8 cellular contexts compared by ENCODE assay signal in genomic region chr11:62645934-62646824, GRCh38. TPM values are rescaled to one million over a fixed set of nuclear protein-coding genes. Genes with fewer than 3 reads are reported as not detected.
DNase-seq lines count a peak whose midpoint lies in the region; ATAC-seq and TF ChIP-seq lines count a peak whose summit lies in the region.

Gene GANAB (minus strand): TSS chr11:62646613. CDS start chr11:62646599, 14 bp downstream.

- H3K36me3 Mint-ChIP-seq in WTC11: peaks cover 36% of the 10 kb centered on the region
- H3K36me3 Mint-ChIP-seq in immature natural killer cell: no peaks in the 10 kb centered on the region

- ATAC-seq in GM18907 (IDR thresholded peaks at IDR 0.05; ENCODE audit: unreplicated experiment) (peak; percentile 87), HG03175 (IDR thresholded peaks at IDR 0.05; ENCODE audit: unreplicated experiment) (peak; percentile 97), WTC11 (peak; percentile 98)

- DNase-seq in ACHN (peak; percentile 95), NCI-H226 (peak; percentile 98), WTC11 (ENCODE audit: low spot score) (peak; percentile 99), cardiac fibroblast (ENCODE audit: low read depth in 2 of 2) (peak; percentile 98), immature natural killer cell (peak; percentile 96 to 97 (median 97)), smooth muscle cell of the brain vasculature (ENCODE audit: low read depth, low spot score) (peak; percentile 93)

- POLR2A ChIA-PET in WTC11 (lab: Charles Lee): interaction anchor here (0.6 to 6.3 kb wide), 9 partner anchors 19 to 270 kb away, joined by 3 to 42 read pairs (median 5); partner anchors contain the start of genes B3GAT3, C11orf98, CSKMT and EEF1G

- CTCF ChIA-PET in WTC11 (lab: Charles Lee): interaction anchor here (0.6 to 2.2 kb wide), 11 partner anchors 9 to 222 kb away, joined by 3 to 7 read pairs (median 3); partner anchors contain the start of genes BSCL2, C11orf98, CSKMT and GNG3

- H3K27me3 Mint-ChIP-seq in WTC11 (ENCODE audit: low read depth): no peaks in the 10 kb centered on the region
- H3K27me3 Mint-ChIP-seq in immature natural killer cell (ENCODE audit: low read depth in 3 of 3): peaks cover 0 to 7% (median 0%) of the 10 kb centered on the region in 3 donors

- TF ChIP-seq CTCF in WTC11 (IDR thresholded peaks at IDR 0.05) (no peak), cardiac fibroblast (IDR thresholded peaks at IDR 0.05; ENCODE audit: low read depth, low read length) (no peak)

- H3K4me3 Mint-ChIP-seq in WTC11 (peak within 1 kb of the TSS; percentile 99), immature natural killer cell (peak within 1 kb of the TSS; percentile 91 to 99 (median 96))

- H3K4me1 Mint-ChIP-seq in WTC11 (peaks cover 10% of the 10 kb centered on the region), immature natural killer cell (peaks cover 35% of the 10 kb centered on the region in 2 donors)

- peak within 1 kb of the TSS; percentile 96 for H3K27ac Mint-ChIP-seq in WTC11
- peak within 1 kb of the TSS; percentile 95 to 99 (median 98) for H3K27ac Mint-ChIP-seq in immature natural killer cell

- H3K9me3 Mint-ChIP-seq in WTC11: no peaks in the 10 kb centered on the region
- no peaks in the 10 kb centered on the region for H3K9me3 Mint-ChIP-seq in immature natural killer cell

- in situ Hi-C loops in ACHN (cut with HindIII; ENCODE audit: low pct_ligation_motif_present, low pct_unique_long_range_greater_than_20kb, low sequenced_read_pairs): no loop called here

- H3K4me3 ChIP-seq in cardiac fibroblast (replicated peaks in 1 of 2; ENCODE audit: low read depth in 2 of 2, low read length in 2 of 2): peak within 1 kb of the TSS; percentile 83 to 86

TF ChIP-seq in WTC11, 78 proteins besides CTCF, POLR2A, EP300 and RAD21 (continues in another document):
- TF ChIP-seq, protein P1, sequence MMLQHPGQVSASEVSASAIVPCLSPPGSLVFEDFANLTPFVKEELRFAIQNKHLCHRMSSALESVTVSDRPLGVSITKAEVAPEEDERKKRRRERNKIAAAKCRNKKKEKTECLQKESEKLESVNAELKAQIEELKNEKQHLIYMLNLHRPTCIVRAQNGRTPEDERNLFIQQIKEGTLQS (CRISPR knock-in tag; conservative IDR thresholded peaks at IDR 0.05): no peak
- TF ChIP-seq ZNF416 (CRISPR knock-in tag; IDR thresholded peaks at IDR 0.05) (0 out of 2 replicates have a peak, but pooled peaks have one; percentile 74), ZNF121 (CRISPR knock-in tag; IDR thresholded peaks at IDR 0.05) (no peak), KAT7 (CRISPR knock-in tag; IDR thresholded peaks at IDR 0.05; ENCODE audit: borderline replicate concordance) (peak; percentile 61; the same call in 1 of the 2 replicates), TEAD1 (CRISPR knock-in tag; IDR thresholded peaks at IDR 0.05) (peak; percentile 87), MAX (CRISPR knock-in tag; IDR thresholded peaks at IDR 0.05) (no peak), CREB1 (CRISPR knock-in tag; IDR thresholded peaks at IDR 0.05) (no peak), MYBL2 (CRISPR knock-in tag; IDR thresholded peaks at IDR 0.05) (peak; percentile 41; the same call in 1 of the 2 replicates), ZNF219 (CRISPR knock-in tag; IDR thresholded peaks at IDR 0.05; ENCODE audit: borderline replicate concordance) (no peak), NR2C2 (CRISPR knock-in tag; IDR thresholded peaks at IDR 0.05) (peak; percentile 68; the same call in 1 of the 2 replicates), USF1 (CRISPR knock-in tag; IDR thresholded peaks at IDR 0.05) (0 out of 2 replicates have a peak, but pooled peaks have one; percentile 31), ZNF396 (CRISPR knock-in tag; IDR thresholded peaks at IDR 0.05; ENCODE audit: borderline replicate concordance) (no peak), NR3C1 (CRISPR knock-in tag; conservative IDR thresholded peaks at IDR 0.05; ENCODE audit: low read depth) (no peak), ZBTB43 (CRISPR knock-in tag; IDR thresholded peaks at IDR 0.05) (0 out of 2 replicates have a peak, but pooled peaks have one; percentile 38), E2F1 (CRISPR knock-in tag; IDR thresholded peaks at IDR 0.05) (0 out of 2 replicates have a peak, but pooled peaks have one; percentile 29), CREM (CRISPR knock-in tag; IDR thresholded peaks at IDR 0.05) (peak; percentile 66; the same call in 1 of the 2 replicates), FOXK1 (CRISPR knock-in tag; IDR thresholded peaks at IDR 0.05) (peak; percentile 39; the same call in 1 of the 2 replicates), ETV6 (CRISPR knock-in tag; IDR thresholded peaks at IDR 0.05) (no peak), SP1 (CRISPR knock-in tag; conservative IDR thresholded peaks at IDR 0.05) (peak; percentile 86), E2F5 (CRISPR knock-in tag; IDR thresholded peaks at IDR 0.05) (peak; percentile 79; the same call in 1 of the 2 replicates)
- TF ChIP-seq, protein P2, sequence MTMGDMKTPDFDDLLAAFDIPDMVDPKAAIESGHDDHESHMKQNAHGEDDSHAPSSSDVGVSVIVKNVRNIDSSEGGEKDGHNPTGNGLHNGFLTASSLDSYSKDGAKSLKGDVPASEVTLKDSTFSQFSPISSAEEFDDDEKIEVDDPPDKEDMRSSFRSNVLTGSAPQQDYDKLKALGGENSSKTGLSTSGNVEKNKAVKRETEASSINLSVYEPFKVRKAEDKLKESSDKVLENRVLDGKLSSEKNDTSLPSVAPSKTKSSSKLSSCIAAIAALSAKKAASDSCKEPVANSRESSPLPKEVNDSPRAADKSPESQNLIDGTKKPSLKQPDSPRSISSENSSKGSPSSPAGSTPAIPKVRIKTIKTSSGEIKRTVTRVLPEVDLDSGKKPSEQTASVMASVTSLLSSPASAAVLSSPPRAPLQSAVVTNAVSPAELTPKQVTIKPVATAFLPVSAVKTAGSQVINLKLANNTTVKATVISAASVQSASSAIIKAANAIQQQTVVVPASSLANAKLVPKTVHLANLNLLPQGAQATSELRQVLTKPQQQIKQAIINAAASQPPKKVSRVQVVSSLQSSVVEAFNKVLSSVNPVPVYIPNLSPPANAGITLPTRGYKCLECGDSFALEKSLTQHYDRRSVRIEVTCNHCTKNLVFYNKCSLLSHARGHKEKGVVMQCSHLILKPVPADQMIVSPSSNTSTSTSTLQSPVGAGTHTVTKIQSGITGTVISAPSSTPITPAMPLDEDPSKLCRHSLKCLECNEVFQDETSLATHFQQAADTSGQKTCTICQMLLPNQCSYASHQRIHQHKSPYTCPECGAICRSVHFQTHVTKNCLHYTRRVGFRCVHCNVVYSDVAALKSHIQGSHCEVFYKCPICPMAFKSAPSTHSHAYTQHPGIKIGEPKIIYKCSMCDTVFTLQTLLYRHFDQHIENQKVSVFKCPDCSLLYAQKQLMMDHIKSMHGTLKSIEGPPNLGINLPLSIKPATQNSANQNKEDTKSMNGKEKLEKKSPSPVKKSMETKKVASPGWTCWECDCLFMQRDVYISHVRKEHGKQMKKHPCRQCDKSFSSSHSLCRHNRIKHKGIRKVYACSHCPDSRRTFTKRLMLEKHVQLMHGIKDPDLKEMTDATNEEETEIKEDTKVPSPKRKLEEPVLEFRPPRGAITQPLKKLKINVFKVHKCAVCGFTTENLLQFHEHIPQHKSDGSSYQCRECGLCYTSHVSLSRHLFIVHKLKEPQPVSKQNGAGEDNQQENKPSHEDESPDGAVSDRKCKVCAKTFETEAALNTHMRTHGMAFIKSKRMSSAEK (CRISPR knock-in tag; IDR thresholded peaks at IDR 0.05; ENCODE audit: borderline replicate concordance): no peak

RNA-seq across cellular contexts. Expression of gene GANAB, which starts in this region (rescaled TPM):
- 323 to 350 TPM (median 327 TPM) in 3 replicates for total RNA-seq in WTC11 (2021)
- polyA plus RNA-seq in immature natural killer cell: 100 to 1,000 TPM; 135 to 246 (median 167) TPM

Comparison
In these comparisons a context has a peak if more than half of its experiments do, and no peak if none do; other contexts are left out.
1. Peak in every context shown above with its lines: DNase-seq, ATAC-seq and H3K4me3 ChIP-seq.